In the genomic region with DNA sequence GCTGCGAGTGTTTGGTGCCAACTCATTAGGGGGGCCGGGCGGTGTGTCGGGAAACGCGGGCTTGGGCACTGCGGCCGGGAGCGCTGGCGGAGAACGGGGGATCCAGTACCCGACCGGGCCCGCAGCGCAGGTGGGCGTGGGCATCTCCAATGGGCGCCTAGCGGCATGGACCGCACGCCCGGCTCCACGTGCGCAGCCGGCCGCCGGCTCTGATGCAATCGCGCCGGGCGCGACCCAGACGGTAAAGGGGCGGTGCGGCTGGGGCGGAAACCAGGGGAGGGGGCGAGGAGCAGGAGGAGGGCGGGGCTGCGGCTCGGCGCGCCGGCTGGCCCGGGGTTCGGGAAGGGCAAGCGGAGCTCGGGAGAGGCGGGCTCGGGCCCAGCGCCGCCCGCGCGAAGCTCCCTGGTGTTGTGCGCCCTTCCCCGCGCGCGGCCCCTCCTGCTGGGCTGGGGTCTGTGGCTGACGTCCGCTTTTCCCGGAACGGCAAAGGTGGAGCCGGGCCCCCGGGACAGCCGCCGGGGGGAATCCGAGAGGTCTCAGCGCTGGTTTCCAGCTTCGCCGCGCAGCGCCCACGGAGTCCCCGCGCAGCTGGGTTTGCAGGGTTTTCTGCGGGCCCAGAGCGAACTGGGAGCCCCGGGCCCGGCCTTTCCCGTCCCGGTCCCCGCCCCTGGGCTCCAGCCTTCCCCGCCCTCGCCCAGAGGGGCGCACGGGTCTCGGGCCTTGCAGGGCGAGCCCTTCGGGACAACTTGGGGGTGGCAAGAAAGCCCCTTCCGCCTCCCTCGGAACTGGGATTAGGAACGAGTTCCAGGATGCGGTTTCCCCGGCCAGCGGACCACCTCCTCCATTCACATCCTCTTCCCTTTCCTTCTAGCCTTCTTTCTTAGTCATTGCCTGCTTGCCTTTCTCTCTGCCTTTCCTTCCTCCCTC, we compare ENCODE assay signal across 8 cellular contexts. TPM values are rescaled to one million over a fixed set of nuclear protein-coding genes. Genes with fewer than 3 reads are reported as not detected.
DNase-seq lines count a peak whose midpoint lies in the region; ATAC-seq and TF ChIP-seq lines count a peak whose summit lies in the region.

No MANE protein-coding gene starts in this region.

- H3K4me1 ChIP-seq in right cardiac atrium (ENCODE audit: control insufficient read depth, insufficient read depth, low read length) = no peaks in the 10 kb centered on the region
- H3K4me1 ChIP-seq in rectal smooth muscle tissue (ENCODE audit: control insufficient read depth, insufficient read depth, low read length) = peaks cover 3% of the 10 kb centered on the region
- H3K4me1 ChIP-seq in vagina = no peaks in the 10 kb centered on the region

- DNase-seq in GM12865 (ENCODE audit: low read depth) (peak; percentile 90), HFFc6 (peak; percentile 71), NB4 (ENCODE audit: low read depth) (peak; percentile 94), T-helper 2 cell (peak; percentile 43 to 84 (median 71)), right cardiac atrium (peak; percentile 93 to 96 (median 96)), vagina (ENCODE audit: extremely low spot score in 2 of 2) (no peak)

- H3K27me3 ChIP-seq in right cardiac atrium (ENCODE audit: control insufficient read depth, insufficient read depth) (no peaks in the 10 kb centered on the region), rectal smooth muscle tissue (ENCODE audit: control insufficient read depth, insufficient read depth, low read length) (no peaks in the 10 kb centered on the region), vagina (no peaks in the 10 kb centered on the region)

- peak; percentile 93 to 94 for ATAC-seq in right cardiac atrium

- peaks cover 24% of the 10 kb centered on the region for H3K36me3 Mint-ChIP-seq in HFFc6 (ENCODE audit: low read depth)

- peaks cover 7% of the 10 kb centered on the region for H3K27me3 Mint-ChIP-seq in HFFc6 (ENCODE audit: insufficient read depth)

- H3K4me3 Mint-ChIP-seq in HFFc6 = peak overlapping the region; percentile 99

- H3K27ac ChIP-seq in angular gyrus (ENCODE audit: low read depth, low read length) (peak overlapping the region; percentile 73), right cardiac atrium (ENCODE audit: low read length) (peak overlapping the region; percentile 68), rectal smooth muscle tissue (ENCODE audit: low read depth, low read length) (peak overlapping the region; percentile 87), vagina (peak overlapping the region; percentile 83)

- peak overlapping the region; percentile 40 for H3K9ac ChIP-seq in rectal smooth muscle tissue (ENCODE audit: low read length)

- intact Hi-C loops in right cardiac atrium (cut with DNase I) (no loop called here), vagina (cut with DNase I) (no loop called here)

- no peaks in the 10 kb centered on the region for H3K36me3 ChIP-seq in rectal smooth muscle tissue (ENCODE audit: control insufficient read depth, insufficient read depth, low read length)
- H3K36me3 ChIP-seq in vagina = no peaks in the 10 kb centered on the region

- TF ChIP-seq CTCF in GM12865 (IDR thresholded peaks at IDR 0.05; ENCODE audit: insufficient read depth, low read depth, low read length, missing control alignments) (no peak), HFFc6 (IDR thresholded peaks at IDR 0.05) (no peak), NB4 (IDR thresholded peaks at IDR 0.05; ENCODE audit: low read depth, low read length) (no peak), vagina (IDR thresholded peaks at IDR 0.05) (no peak)

- peak; percentile 44 for TF ChIP-seq POLR2A in NB4 (IDR thresholded peaks at IDR 0.05; ENCODE audit: extremely low read depth, insufficient read length)
- peak in 1 of 2 donors; percentile 24 for TF ChIP-seq POLR2A in vagina (IDR thresholded peaks at IDR 0.05)

- under 1% methylated on average over 95 of the region's 95 CpGs for WGBS in right cardiac atrium

- peaks cover 43% of the 10 kb centered on the region for H3K4me1 Mint-ChIP-seq in HFFc6 (ENCODE audit: low read depth)

- no peaks in the 10 kb centered on the region for H3K9me3 ChIP-seq in right cardiac atrium (ENCODE audit: control insufficient read depth, low read length)
- H3K9me3 ChIP-seq in vagina = no peaks in the 10 kb centered on the region

- H3K4me3 ChIP-seq in GM12865 (ENCODE audit: low read depth, low read length) = peak overlapping the region; percentile 92
- H3K4me3 ChIP-seq in NB4 (ENCODE audit: low read depth, low read length) = peak overlapping the region; percentile 73
- H3K4me3 ChIP-seq in right cardiac atrium (ENCODE audit: low read length) = peak overlapping the region; percentile 84
- peak overlapping the region; percentile 78 for H3K4me3 ChIP-seq in rectal smooth muscle tissue (ENCODE audit: low read length)
- peak overlapping the region; percentile 60 to 89 for H3K4me3 ChIP-seq in vagina

- no peaks in the 10 kb centered on the region for H3K9me3 Mint-ChIP-seq in HFFc6

- H3K27ac Mint-ChIP-seq in HFFc6 = peak overlapping the region; percentile 99

RNA-seq across cellular contexts. Expression of gene MTHFD1L, which starts 0.9 kb away (rescaled TPM):
- 10 to 100 TPM; 67.5 to 88.7 (median 80.9) TPM for total RNA-seq in HFFc6 (2021; fragmentation: NEBNext Ultra II Directional; extraction: Animal tissue kit (Norgen Biotek cat#: 25700))
- total RNA-seq in right cardiac atrium (10 to 100 TPM in 1 of 4 donors, 1 to 10 TPM in 3; 3.3 to 18.2 (median 5.3) TPM), vagina (2.7 TPM)
- 2.4 TPM for polyA plus RNA-seq in right cardiac atrium

Comparison
In these comparisons a context has a peak if more than half of its experiments do, and no peak if none do; other contexts are left out.
1. DNase-seq: peak in GM12865 (single experiment), HFFc6 (single experiment), NB4 (single experiment), T-helper 2 cell (5 of 5) and right cardiac atrium (3 of 3); none in vagina (0 of 2).
2. Peak in every context shown above with its lines, with median percentiles within 50 percentile points of each other: H3K4me3 ChIP-seq and H3K27ac ChIP-seq.